In genomic region chr2:211114826-211115450, GRCh38 we compare ENCODE assay signal across 26 cellular contexts.
DNase-seq lines count a peak whose midpoint lies in the region; ATAC-seq lines count a peak whose summit lies in the region.
"Had no signal": no experiment of that assay in that cellular context is flagged by ENCODE, and none has a peak within 500 bp of the region (broad histone marks: within the 10 kb centered on the region; RNA-seq: fewer than 3 reads in every experiment).

No MANE protein-coding gene starts in this region.

- no peak overlapping the region for H2BK5ac ChIP-seq in mesenchymal stem cell (ENCODE audit: low read depth, low read length, poor library complexity, severe bottlenecking)

- no peak overlapping the region for H3K4me2 ChIP-seq in mesenchymal stem cell (ENCODE audit: low read length, poor library complexity, severe bottlenecking)
- H3K4me2 ChIP-seq: BLaER1 treated with 17β-estradiol and CSF1 and Interleukin-3, amounts not matched to agents 10 nM and 100 nM; neural progenitor cell had no signal

- intact Hi-C loops in sciatic nerve (cut with DNase I) = no loop called here

- no peak overlapping the region for H3K4me3 Mint-ChIP-seq in stimulated activated effector memory CD8-positive, alpha-beta T cell treated with anti-CD3 and anti-CD28 coated beads, Interleukin-12 subunit alpha, Interleukin-12 subunit beta, amount 100 ng/mL, for 72 hours
- H3K4me3 Mint-ChIP-seq: neural progenitor cell had no signal

- H3K18ac ChIP-seq in mesenchymal stem cell (ENCODE audit: low read depth in 1 of 2, low read length in 2 of 2) = no peak overlapping the region

- H3K9me3 ChIP-seq in mesenchymal stem cell (ENCODE audit: control insufficient read depth, low read length) = no peaks in the 10 kb centered on the region
- H3K9me3 ChIP-seq: BLaER1 treated with 17β-estradiol and CSF1 and Interleukin-3, amounts not matched to agents 10 nM and 100 nM; breast epithelium; esophagus squamous epithelium; upper lobe of right lung had no signal

- H3K4ac ChIP-seq in mesenchymal stem cell (ENCODE audit: low read depth in 1 of 2, low read length in 2 of 2) = no peak overlapping the region

- H3K9me3 Mint-ChIP-seq in stimulated activated effector memory CD8-positive, alpha-beta T cell treated with anti-CD3 and anti-CD28 coated beads, Interleukin-12 subunit alpha, Interleukin-12 subunit beta, amount 100 ng/mL, for 72 hours = peaks cover under 1% of the 10 kb centered on the region
- H3K9me3 Mint-ChIP-seq: neural progenitor cell had no signal

- no peak overlapping the region for H3K9ac ChIP-seq in mesenchymal stem cell (ENCODE audit: low read length)
- H3K9ac ChIP-seq: BLaER1 treated with 17β-estradiol and CSF1 and Interleukin-3, amounts not matched to agents 10 nM and 100 nM; neural progenitor cell had no signal

- no peak overlapping the region for H3K27ac ChIP-seq in mesenchymal stem cell (ENCODE audit: low read length, poor library complexity, severe bottlenecking)
- H3K27ac ChIP-seq: BLaER1 treated with 17β-estradiol and CSF1 and Interleukin-3, amounts not matched to agents 10 nM and 100 nM; breast epithelium; esophagus squamous epithelium; neural progenitor cell; skin epidermis; upper lobe of right lung had no signal

- no peaks in the 10 kb centered on the region for H3K4me1 ChIP-seq in mesenchymal stem cell (ENCODE audit: control insufficient read depth, insufficient read depth, low read depth, low read length)
- H3K4me1 ChIP-seq: BLaER1 treated with 17β-estradiol and CSF1 and Interleukin-3, amounts not matched to agents 10 nM and 100 nM; breast epithelium; esophagus squamous epithelium; neural progenitor cell; upper lobe of right lung had no signal

- no peak overlapping the region for H3K23ac ChIP-seq in mesenchymal stem cell (ENCODE audit: low read length in 2 of 2)

- no peak overlapping the region for H3K27ac Mint-ChIP-seq in stimulated activated effector memory CD8-positive, alpha-beta T cell treated with anti-CD3 and anti-CD28 coated beads, Interleukin-12 subunit alpha, Interleukin-12 subunit beta, amount 100 ng/mL, for 72 hours
- H3K27ac Mint-ChIP-seq: neural progenitor cell, progenitor cell of endocrine pancreas had no signal

- 50% methylated on average over 1 of the region's 1 CpG for WGBS in mesenchymal stem cell

- no peak overlapping the region for H2BK120ac ChIP-seq in mesenchymal stem cell (ENCODE audit: low read depth, low read length)

- no peak overlapping the region for H2BK12ac ChIP-seq in mesenchymal stem cell (ENCODE audit: low read length in 2 of 2)

- no peaks in the 10 kb centered on the region for H3K79me1 ChIP-seq in mesenchymal stem cell (replicated peaks; ENCODE audit: low read length, poor library complexity, severe bottlenecking)

- H3K36me3 ChIP-seq in mesenchymal stem cell (ENCODE audit: control insufficient read depth in 1 of 2, insufficient read depth in 2 of 2, low read depth in 1 of 2, low read length in 2 of 2) = no peaks in the 10 kb centered on the region
- H3K36me3 ChIP-seq: BLaER1 treated with 17β-estradiol and CSF1 and Interleukin-3, amounts not matched to agents 10 nM and 100 nM; breast epithelium; esophagus squamous epithelium; neural progenitor cell; upper lobe of right lung had no signal

- H3K36me3 Mint-ChIP-seq in stimulated activated effector memory CD8-positive, alpha-beta T cell treated with anti-CD3 and anti-CD28 coated beads, Interleukin-12 subunit alpha, Interleukin-12 subunit beta, amount 100 ng/mL, for 72 hours = no peaks in the 10 kb centered on the region
- H3K36me3 Mint-ChIP-seq: neural progenitor cell had no signal

- no peak overlapping the region for H4K91ac ChIP-seq in mesenchymal stem cell (ENCODE audit: low read length)

- ATAC-seq in stimulated activated effector memory CD8-positive, alpha-beta T cell treated with anti-CD3 and anti-CD28 coated beads, Interleukin-12 subunit alpha, Interleukin-12 subunit beta, amount 100 ng/mL, for 72 hours = no peak
- no peak for ATAC-seq in sciatic nerve
- ATAC-seq: upper lobe of right lung had no signal

- H2AFZ ChIP-seq in mesenchymal stem cell (ENCODE audit: low read depth, low read length) = no peak overlapping the region
- H2AFZ ChIP-seq: neural progenitor cell had no signal

- H2AK5ac ChIP-seq in mesenchymal stem cell (ENCODE audit: low read length, severe bottlenecking) = no peak overlapping the region

- H4K8ac ChIP-seq in mesenchymal stem cell (ENCODE audit: low read length) = no peak overlapping the region

- no peaks in the 10 kb centered on the region for H3K27me3 ChIP-seq in mesenchymal stem cell (ENCODE audit: control insufficient read depth in 1 of 2, insufficient read depth in 1 of 2, low read length in 2 of 2)
- H3K27me3 ChIP-seq: BLaER1 treated with 17β-estradiol and CSF1 and Interleukin-3, amounts not matched to agents 10 nM and 100 nM; breast epithelium; esophagus squamous epithelium; neural progenitor cell; upper lobe of right lung had no signal

- no peak overlapping the region for H3K4me3 ChIP-seq in mesenchymal stem cell (ENCODE audit: insufficient read depth in 1 of 2, low read depth in 1 of 2, low read length in 2 of 2)
- H3K4me3 ChIP-seq: BLaER1 treated with 17β-estradiol and CSF1 and Interleukin-3, amounts not matched to agents 10 nM and 100 nM; breast epithelium; esophagus squamous epithelium; lung; neural progenitor cell; skin epidermis; upper lobe of right lung had no signal

- DNase-seq in Ammon's horn (ENCODE audit: low spot score) (peak; percentile 69), NCI-H2227 (lab: John Stamatoyannopoulos, UW; ENCODE audit: unreplicated experiment) (peak; percentile 22), cerebellar cortex (ENCODE audit: low spot score) (peak; percentile 98), mesenchymal stem cell (peak; percentile 28), sciatic nerve (ENCODE audit: low spot score) (no peak), D341Med (ENCODE audit: low spot score) (no peak)
- no peak for DNase-seq in stimulated activated effector memory CD8-positive, alpha-beta T cell treated with anti-CD3 and anti-CD28 coated beads, Interleukin-12 subunit alpha, Interleukin-12 subunit beta, amount 100 ng/mL, for 72 hours (ENCODE audit: low spot score in 2 of 2)
- DNase-seq in activated T-cell treated with anti-CD3 and anti-CD28 coated beads, Interleukin-2, amount 50 U/mL, for 1 hour = no peak
- DNase-seq: ACHN; activated CD4-positive, alpha-beta T cell treated with anti-CD3 and anti-CD28 coated beads, Interleukin-2, amount 50 U/mL, for 48 hours; activated CD4-positive, CD25-positive, alpha-beta regulatory T cell; activated gamma-delta T cell; COR-L47; DND-41; esophagus squamous epithelium; H7; KG1; NCI-H187; SHP77; upper lobe of right lung had no signal

- H3K4me1 Mint-ChIP-seq in stimulated activated effector memory CD8-positive, alpha-beta T cell treated with anti-CD3 and anti-CD28 coated beads, Interleukin-12 subunit alpha, Interleukin-12 subunit beta, amount 100 ng/mL, for 72 hours = no peaks in the 10 kb centered on the region
- H3K4me1 Mint-ChIP-seq: neural progenitor cell had no signal

- H2BK15ac ChIP-seq in mesenchymal stem cell (ENCODE audit: low read depth, poor library complexity, severe bottlenecking) = no peak overlapping the region

- H3K14ac ChIP-seq in mesenchymal stem cell (ENCODE audit: low read length in 2 of 2) = no peak overlapping the region

Comparison
In these comparisons a context has a peak if more than half of its experiments do, and no peak if none do; other contexts are left out.
1. DNase-seq: peak in Ammon's horn (single experiment), NCI-H2227 (single experiment), cerebellar cortex (single experiment) and mesenchymal stem cell (single experiment); none in stimulated activated effector memory CD8-positive, alpha-beta T cell treated with anti-CD3 and anti-CD28 coated beads, Interleukin-12 subunit alpha, Interleukin-12 subunit beta, amount 100 ng/mL, for 72 hours (0 of 2), sciatic nerve (single experiment), activated T-cell treated with anti-CD3 and anti-CD28 coated beads, Interleukin-2, amount 50 U/mL, for 1 hour (single experiment) and D341Med (single experiment).